In the genomic region with DNA sequence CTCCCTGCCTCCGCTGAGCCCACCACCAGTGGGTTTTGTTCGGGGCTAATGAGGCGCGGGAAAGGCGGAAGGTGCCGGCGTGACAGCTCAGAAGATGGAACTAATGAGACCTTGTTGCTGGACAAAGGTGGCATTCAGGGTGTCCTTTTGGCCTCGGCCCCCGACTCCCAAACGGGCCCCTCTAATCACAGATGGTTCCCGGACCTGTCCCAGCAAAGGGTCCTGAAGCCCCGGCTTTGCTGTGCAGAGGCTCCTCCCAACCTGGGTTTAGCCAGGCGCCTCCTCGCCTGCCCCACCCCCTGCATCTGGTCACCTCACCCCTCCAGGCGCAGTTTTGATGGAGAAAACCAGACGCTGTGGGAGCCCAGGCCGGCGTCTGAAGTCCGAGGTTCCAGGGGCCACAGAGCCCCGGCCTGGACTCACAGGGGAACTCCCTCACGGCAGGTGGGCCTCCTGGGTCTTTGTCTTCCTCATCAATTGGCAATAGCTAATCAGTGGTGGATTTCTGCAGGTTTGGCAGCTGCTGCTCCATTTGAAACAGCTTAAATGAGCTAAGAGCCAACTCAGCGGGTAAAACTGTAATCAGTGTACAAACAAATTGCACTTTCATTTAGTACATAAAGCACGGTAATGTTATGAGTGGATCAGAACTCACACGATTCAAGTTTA, we compare ENCODE assay signal across 15 cellular contexts. TPM values are rescaled to one million over a fixed set of nuclear protein-coding genes. Genes with fewer than 3 reads are reported as not detected.
DNase-seq lines count a peak whose midpoint lies in the region.
"Had no signal": no experiment of that assay in that cellular context is flagged by ENCODE, and none has a peak within 500 bp of the region (broad histone marks: within the 10 kb centered on the region; RNA-seq: fewer than 3 reads in every experiment).

No MANE protein-coding gene starts in this region.

- DNase-seq in NCI-H748 (lab: John Stamatoyannopoulos, UW; ENCODE audit: unreplicated experiment) (peak; percentile 19), NCI-H748 treated with DMSO at 0.1 percent for 48 hours (lab: John Stamatoyannopoulos, UW) (no peak), ecto neural progenitor cell (ENCODE audit: low spot score) (peak; percentile 79), mesenchymal stem cell (no peak), cortex of kidney (lab: John Stamatoyannopoulos, UW) (no peak), germinal center (ENCODE audit: low spot score) (no peak), NCI-H1105 treated with DMSO at 0.1 percent for 48 hours (lab: John Stamatoyannopoulos, UW) (no peak)
- DNase-seq: activated CD8-positive, alpha-beta T cell treated with anti-CD3 and anti-CD28 coated beads for 36 hours; amygdala; KG1; NCI-H1694 treated with DMSO at 0.1 percent for 48 hours; small intestine; stimulated activated naive CD8-positive, alpha-beta T cell treated with anti-CD3 and anti-CD28 coated beads, Interleukin-15, amount 100 ng/mL, for 72 hours had no signal

- no peak overlapping the region for H4K91ac ChIP-seq in mesenchymal stem cell (ENCODE audit: low read length)

- H3K27me3 ChIP-seq in mesenchymal stem cell (ENCODE audit: control insufficient read depth in 1 of 2, insufficient read depth in 1 of 2, low read length in 2 of 2) (peaks cover 0 to 54% of the 10 kb centered on the region in 2 experiments), subcutaneous abdominal adipose tissue (ENCODE audit: control insufficient read depth in 5 of 5, insufficient read depth in 4 of 5, low read length in 5 of 5) (no peaks in the 10 kb centered on the region)
- H3K27me3 ChIP-seq: SJSA1 had no signal

- H3K9me3 ChIP-seq in mesenchymal stem cell (ENCODE audit: control insufficient read depth, low read length) (no peaks in the 10 kb centered on the region), subcutaneous abdominal adipose tissue (ENCODE audit: control insufficient read depth in 5 of 5, low read length in 5 of 5) (no peaks in the 10 kb centered on the region)
- H3K9me3 ChIP-seq: SJSA1 had no signal

- H3K4me1 ChIP-seq in mesenchymal stem cell (ENCODE audit: control insufficient read depth, insufficient read depth, low read depth, low read length) (peaks cover 46% of the 10 kb centered on the region), subcutaneous abdominal adipose tissue (ENCODE audit: control insufficient read depth in 5 of 5, insufficient read depth in 5 of 5, low read length in 5 of 5) (peaks cover 11 to 59% (median 53%) of the 10 kb centered on the region in 5 donors)

- no peak overlapping the region for H2BK120ac ChIP-seq in mesenchymal stem cell (ENCODE audit: low read depth, low read length)

- peaks cover 0 to 6% of the 10 kb centered on the region in 2 experiments for H3K36me3 ChIP-seq in mesenchymal stem cell (ENCODE audit: control insufficient read depth in 1 of 2, insufficient read depth in 2 of 2, low read depth in 1 of 2, low read length in 2 of 2)
- no peaks in the 10 kb centered on the region for H3K36me3 ChIP-seq in subcutaneous abdominal adipose tissue (ENCODE audit: control insufficient read depth in 5 of 5, insufficient read depth in 5 of 5, low read length in 5 of 5)
- H3K36me3 ChIP-seq: SJSA1 had no signal

- no peak overlapping the region for H3K4ac ChIP-seq in mesenchymal stem cell (ENCODE audit: low read depth in 1 of 2, low read length in 2 of 2)

- H3K18ac ChIP-seq in mesenchymal stem cell (ENCODE audit: low read depth in 1 of 2, low read length in 2 of 2) = no peak overlapping the region

- H3K4me2 ChIP-seq in mesenchymal stem cell (ENCODE audit: low read length, poor library complexity, severe bottlenecking) = no peak overlapping the region

- no peak overlapping the region for H3K23ac ChIP-seq in mesenchymal stem cell (ENCODE audit: low read length in 2 of 2)

- H2BK15ac ChIP-seq in mesenchymal stem cell (ENCODE audit: low read depth, poor library complexity, severe bottlenecking) = peak overlapping the region; percentile 4

- peak overlapping the region in 1 of 2 experiments; percentile 64 for H3K4me3 ChIP-seq in mesenchymal stem cell (ENCODE audit: insufficient read depth in 1 of 2, low read depth in 1 of 2, low read length in 2 of 2)
- H3K4me3 ChIP-seq in subcutaneous abdominal adipose tissue (ENCODE audit: low read depth in 1 of 5, low read length in 5 of 5) = peak overlapping the region in 3 of 5 donors; percentile 35 to 37 (median 35)
- H3K4me3 ChIP-seq: SJSA1 had no signal

- WGBS in mesenchymal stem cell = 65% methylated on average over 23 of the region's 24 CpGs

- H2BK12ac ChIP-seq in mesenchymal stem cell (ENCODE audit: low read length in 2 of 2) = no peak overlapping the region

- no peaks in the 10 kb centered on the region for H3K79me1 ChIP-seq in mesenchymal stem cell (replicated peaks; ENCODE audit: low read length, poor library complexity, severe bottlenecking)

- H3K9ac ChIP-seq in mesenchymal stem cell (ENCODE audit: low read length) = peak overlapping the region; percentile 45
- H3K9ac ChIP-seq in subcutaneous abdominal adipose tissue (ENCODE audit: low read length in 5 of 5) = peak overlapping the region in 1 of 5 donors; percentile 4

- H2AFZ ChIP-seq in mesenchymal stem cell (ENCODE audit: low read depth, low read length) = no peak overlapping the region

- no peak overlapping the region for H2AK5ac ChIP-seq in mesenchymal stem cell (ENCODE audit: low read length, severe bottlenecking)

- no peak overlapping the region for H3K14ac ChIP-seq in mesenchymal stem cell (ENCODE audit: low read length in 2 of 2)

- H3K27ac ChIP-seq in mesenchymal stem cell (ENCODE audit: low read length, poor library complexity, severe bottlenecking) = no peak overlapping the region
- peak overlapping the region; percentile 65 for H3K27ac ChIP-seq in subcutaneous abdominal adipose tissue (ENCODE audit: low read depth, low read length)
- H3K27ac ChIP-seq: SJSA1 had no signal

- no peak overlapping the region for H4K8ac ChIP-seq in mesenchymal stem cell (ENCODE audit: low read length)

- H2BK5ac ChIP-seq in mesenchymal stem cell (ENCODE audit: low read depth, low read length, poor library complexity, severe bottlenecking) = no peak overlapping the region

RNA-seq across cellular contexts. Expression of a gene that starts 44.3 kb away (rescaled TPM):
- polyA plus RNA-seq in mesenchymal stem cell (2013, experiment 1 of 2) = 4.7 TPM
- polyA plus RNA-seq in mesenchymal stem cell (2013, experiment 2 of 2) = 5.0 TPM

Comparison
In these comparisons a context has a peak if more than half of its experiments do, and no peak if none do; other contexts are left out.
1. DNase-seq: peak in NCI-H748 (single experiment) and ecto neural progenitor cell (single experiment); none in NCI-H748 treated with DMSO at 0.1 percent for 48 hours (single experiment), mesenchymal stem cell (single experiment), cortex of kidney (single experiment), germinal center (single experiment) and NCI-H1105 treated with DMSO at 0.1 percent for 48 hours (single experiment).